ENCODE assay signal across 10 cellular contexts in the genomic region with DNA sequence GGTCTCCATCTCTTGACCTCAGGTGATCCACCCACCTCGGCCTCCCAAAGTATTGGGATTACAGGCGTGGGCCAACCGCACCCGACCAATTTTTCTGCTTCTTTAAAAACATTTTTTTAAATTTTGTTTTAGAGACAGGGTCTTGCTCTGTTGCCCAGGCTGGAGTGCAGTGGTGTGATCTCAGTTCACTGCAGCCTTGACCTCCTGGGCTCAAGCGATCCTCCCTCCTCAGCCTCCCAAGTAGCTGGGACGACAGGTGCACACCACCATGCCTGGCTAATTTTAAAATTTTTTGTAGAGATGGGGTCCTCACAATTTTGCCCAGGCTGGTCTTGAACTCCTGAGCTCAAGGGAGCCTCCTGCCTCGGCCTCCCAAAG. TPM values are rescaled to one million over a fixed set of nuclear protein-coding genes. Genes with fewer than 3 reads are reported as not detected.
DNase-seq lines count a peak whose midpoint lies in the region; ATAC-seq, FAIRE-seq and TF ChIP-seq lines count a peak whose summit lies in the region.
"Not testable (repeated sequence)": the region's sequence is repeated elsewhere in the genome, so short reads cannot be mapped to it uniquely, and the experiment has no call there.
"Had no signal": no experiment of that assay in that cellular context is flagged by ENCODE, and none has a peak within 500 bp of the region (broad histone marks: within the 10 kb centered on the region; RNA-seq: fewer than 3 reads in every experiment).

No MANE protein-coding gene starts in this region.

- H3K4me3 Mint-ChIP-seq in Caco-2 (ENCODE audit: unreplicated experiment) = peak overlapping the region; percentile 75
- H3K4me3 Mint-ChIP-seq in nephron = peak overlapping the region in 2 of 3 experiments; percentile 41 to 53

- H3K36me3 ChIP-seq in Caco-2 (ENCODE audit: control insufficient read depth, insufficient read depth, low read length); HEK293 (ENCODE audit: control insufficient read depth in 2 of 2, insufficient read depth in 1 of 2, low read length in 2 of 2); PC-3 (ENCODE audit: low read depth, low read length); K562 (ENCODE audit: control insufficient read depth, insufficient read depth, low read length): not testable (repeated sequence)

- not testable (repeated sequence) for BruUV-seq in Caco-2 (replicated peaks; lab: Mats Ljungman, UMichigan); PC-3 (replicated peaks; lab: Mats Ljungman, UMichigan); K562 (replicated peaks; lab: Mats Ljungman, UMichigan)

- H3K27me3 ChIP-seq in Caco-2 (replicated peaks; ENCODE audit: control insufficient read depth, insufficient read depth, low read length); K562 (ENCODE audit: control insufficient read depth in 2 of 2, insufficient read depth in 2 of 2, low read length in 2 of 2): not testable (repeated sequence)
- H3K27me3 ChIP-seq in PC-3 (ENCODE audit: low read length) = peaks cover 16% of the 10 kb centered on the region

- not testable (repeated sequence) for H4K20me1 ChIP-seq in PC-3 (ENCODE audit: low read length); K562 (replicated peaks; ENCODE audit: control insufficient read depth, insufficient read depth, low read length)

- H3K4me3 ChIP-seq in Caco-2 (ENCODE audit: low read depth, low read length); HEK293 (ENCODE audit: low read depth, low read length); PC-3 (ENCODE audit: low read length); K562: not testable (repeated sequence)

- in situ Hi-C loops in K562 (cut with MboI) = not testable (repeated sequence)

- H3K4me1 ChIP-seq in Caco-2; HEK293 (ENCODE audit: control insufficient read depth, insufficient read depth, low read length); PC-3 (ENCODE audit: insufficient read depth, low read length): not testable (repeated sequence)
- H3K4me1 ChIP-seq in K562 (replicated peaks in 1 of 2; ENCODE audit: control insufficient read depth in 2 of 2, insufficient read depth in 2 of 2, low read length in 2 of 2) = peaks cover 5 to 50% of the 10 kb centered on the region in 2 experiments

- not testable (repeated sequence) for H3K9ac ChIP-seq in PC-3 (ENCODE audit: low read length); K562 (ENCODE audit: insufficient read depth in 1 of 2, low read depth in 2 of 2, low read length in 2 of 2)

- H3K9me3 Mint-ChIP-seq in Caco-2 (ENCODE audit: unreplicated experiment); nephron: not testable (repeated sequence)

- H3K9me2 ChIP-seq in PC-3 (replicated peaks; ENCODE audit: low read length) = not testable (repeated sequence)

- CTCF ChIA-PET in Caco-2 (lab: Charles Lee) = interaction anchor here (0.6 to 1.0 kb wide), 2 partner anchors 77 to 148 kb away, joined by 3 read pairs; no protein-coding TSS in a partner anchor
- CTCF ChIA-PET in HEK293 (lab: Yijun Ruan, JAX) = interaction anchor here (1.0 kb wide), 1 partner anchor 14 kb away, joined by 3 read pairs; no protein-coding TSS in a partner anchor
- CTCF ChIA-PET in PC-3 (lab: Charles Lee); K562 (lab: Yijun Ruan, JAX; ENCODE audit: low intra/inter-chr PET ratio): not testable (repeated sequence)

- WGBS in K562 (ENCODE audit: insufficient coverage, low coverage, missing lambda C conversion rate) = 63% methylated on average over 6 of the region's 7 CpGs

- TF ChIP-seq POLR2A in K562 (conservative IDR thresholded peaks at IDR 0.05) = not testable (repeated sequence)

- TF ChIP-seq RAD21 in K562 (CRISPR knock-in tag; conservative IDR thresholded peaks at IDR 0.05 in 1 of 2, IDR thresholded peaks at IDR 0.05 in 1 of 2) = not testable (repeated sequence)

- not testable (repeated sequence) for DNase-seq in Caco-2; PC-3; K562 (ENCODE audit: extremely low read depth in 1 of 4, low spot score in 3 of 4)

- not testable (repeated sequence) for H3F3A ChIP-seq in PC-3 (ENCODE audit: low read length, unreplicated experiment)

- not testable (repeated sequence) for TF ChIP-seq CTCF in Caco-2 (IDR thresholded peaks at IDR 0.05; ENCODE audit: insufficient read depth in 1 of 2, low read depth in 1 of 2, low read length in 1 of 2, severe bottlenecking in 1 of 2, unreplicated experiment in 1 of 2); HEK293 (tag by site-specific recombination; IDR thresholded peaks at IDR 0.05); PC-3 (conservative IDR thresholded peaks at IDR 0.05; ENCODE audit: low read depth, low read length); K562 (IDR thresholded peaks at IDR 0.05 in 2 of 3, conservative IDR thresholded peaks at IDR 0.05 in 1 of 3; ENCODE audit: insufficient read depth in 2 of 3, low read depth in 1 of 3, low read length in 3 of 3); nephron (IDR thresholded peaks at IDR 0.05; ENCODE audit: unreplicated experiment in 3 of 3)

- not testable (repeated sequence) for ATAC-seq in PC-3, K562

- H3K9me1 ChIP-seq in K562 (ENCODE audit: control insufficient read depth, insufficient read depth, low read length) = not testable (repeated sequence)

- H3K36me3 Mint-ChIP-seq in Caco-2 (ENCODE audit: insufficient read depth, unreplicated experiment) = peaks cover 13% of the 10 kb centered on the region
- not testable (repeated sequence) for H3K36me3 Mint-ChIP-seq in nephron (ENCODE audit: low read depth)

- not testable (repeated sequence) for H3K9me3 ChIP-seq in Caco-2; HEK293 (ENCODE audit: control insufficient read depth, insufficient read depth, low read depth, low read length); PC-3 (ENCODE audit: low read length); K562 (replicated peaks; ENCODE audit: control insufficient read depth, insufficient read depth, low read depth, low read length)

- not testable (repeated sequence) for H3K27ac ChIP-seq in HEK293 (ENCODE audit: extremely low read depth, low read depth, low read length); PC-3 (ENCODE audit: low read length); K562 (ENCODE audit: extremely low read depth, low read depth, low read length)

- peak overlapping the region; percentile 84 for H3K4me2 ChIP-seq in PC-3 (ENCODE audit: low read length)
- H3K4me2 ChIP-seq in K562 (ENCODE audit: insufficient read depth, low read length) = not testable (repeated sequence)

- FAIRE-seq in K562 (lab: Jason Lieb, UNC) = not testable (repeated sequence)

- POLR2A ChIA-PET in Caco-2 (lab: Charles Lee) (interaction anchor here (0.6 kb wide), 2 partner anchors 60 to 1446 kb away, joined by 6 to 7 read pairs; no protein-coding TSS in a partner anchor), HEK293 (lab: Yijun Ruan, JAX) (interaction anchor here (0.6 kb wide), 1 partner anchor 20 kb away, joined by 6 read pairs; no protein-coding TSS in a partner anchor), K562 (lab: Yijun Ruan, JAX) (interaction anchor here (1.1 to 1.4 kb wide), 4 partner anchors 11 to 67 kb away, joined by 3 to 4 read pairs (median 3); no protein-coding TSS in a partner anchor)
- POLR2A ChIA-PET in PC-3 (lab: Charles Lee; ENCODE audit: unreplicated experiment) = not testable (repeated sequence)

- not testable (repeated sequence) for H2AFZ ChIP-seq in PC-3 (ENCODE audit: low read length); K562 (ENCODE audit: low read depth, low read length)

- not testable (repeated sequence) for H3K27me3 Mint-ChIP-seq in Caco-2 (ENCODE audit: insufficient read depth, unreplicated experiment)
- H3K27me3 Mint-ChIP-seq in nephron (ENCODE audit: low read depth) = peaks cover 45% of the 10 kb centered on the region

- H3K4me1 Mint-ChIP-seq in Caco-2 (ENCODE audit: low read depth, unreplicated experiment); nephron: not testable (repeated sequence)

- not testable (repeated sequence) for H3K27ac Mint-ChIP-seq in Caco-2 (ENCODE audit: unreplicated experiment); nephron

- intact Hi-C loops in Caco-2 (cut with micrococcal nuclease; ENCODE audit: unreplicated experiment); PC-3 (cut with micrococcal nuclease); K562 (cut with micrococcal nuclease): not testable (repeated sequence)

- not testable (repeated sequence) for TF ChIP-seq EP300 in K562 (IDR thresholded peaks at IDR 0.05; ENCODE audit: low read length)

- H3K79me2 ChIP-seq in PC-3 (ENCODE audit: low read length); K562 (ENCODE audit: control insufficient read depth, insufficient read depth, low read length): not testable (repeated sequence)

RNA-seq across cellular contexts. Expression of gene PRTN3, which starts 2.0 kb away (rescaled TPM):
- total RNA-seq in Caco-2 (2022) (0.29 TPM in 1 of 2 replicates, not detected in the other), PC-3 (2014; rRNA removed) (0.29 and 0.40 TPM in 2 replicates), K562 (2014; rRNA removed) (0.14 and 0.69 TPM in 2 replicates), K562 (2014; rRNA removed; fragmentation: Illumina TruSeq; extraction: Trizol) (0.19 TPM in 1 of 2 replicates, not detected in the other), K562 (2015; rRNA removed; fragmentation: Illumina TruSeq; extraction: Trizol) (0.36 and 0.41 TPM in 2 replicates), K562 (2021) (0.60 and 0.86 TPM in 2 replicates)
- total RNA-seq in K562 (2011; cell fraction: chromatin; rRNA removed; ENCODE audit: low replicate concordance) = not detected in 2 replicates
- 0.50 TPM in 1 of 2 replicates, not detected in the other for total RNA-seq in K562 (2011; cell fraction: nucleolus; rRNA removed)
- total RNA-seq in K562 (2011; cell fraction: nucleoplasm; rRNA removed) = 0.37 TPM in 1 of 2 replicates, not detected in the other
- polyA plus RNA-seq in K562 (2011; rRNA removed) (0.60 and 1.4 TPM in 2 replicates), K562 (2014; fragmentation: Illumina TruSeq; extraction: Trizol) (0.25 and 0.43 TPM in 2 replicates), K562 (2014; fragmentation: Nextera tagmentation; extraction: Ambion mirVana) (not detected), K562 (2014; rRNA removed) (0.50 TPM in 1 of 2 replicates, not detected in the other)
- polyA plus RNA-seq in K562 (2011; cell fraction: cytosol; rRNA removed) = 3.3 and 5.8 TPM in 2 replicates
- polyA plus RNA-seq in K562 (2011; cell fraction: nucleus; rRNA removed) = 1.3 and 1.6 TPM in 2 replicates
- 0.55 and 1.3 TPM in 2 replicates for polyA plus RNA-seq in K562 (2012)
- polyA minus RNA-seq in K562 (2011; rRNA and poly(A)+ RNA removed) = not detected in 2 replicates
- polyA minus RNA-seq in K562 (2011; cell fraction: cytosol; rRNA and poly(A)+ RNA removed) = 1.4 TPM in 1 of 2 replicates, not detected in the other
- polyA minus RNA-seq in K562 (2011; cell fraction: nucleus; rRNA and poly(A)+ RNA removed) = not detected in 2 replicates
- total RNA-seq: CD4-positive, alpha-beta T cell; Daoy; HT-29 had no signal

RNA-seq across cellular contexts. Expression of gene ELANE, which starts 9.3 kb away (rescaled TPM):
- total RNA-seq in Caco-2 (2022) = not detected in 2 replicates
- not detected in 2 replicates for total RNA-seq in PC-3 (2014; rRNA removed)
- not detected in 2 replicates for total RNA-seq in K562 (2011; cell fraction: chromatin; rRNA removed; ENCODE audit: low replicate concordance)
- not detected in 2 replicates for total RNA-seq in K562 (2011; cell fraction: nucleolus; rRNA removed)
- total RNA-seq in K562 (2011; cell fraction: nucleoplasm; rRNA removed) = not detected in 2 replicates
- total RNA-seq in K562 (2014; rRNA removed) = 0.37 TPM in 1 of 2 replicates, not detected in the other
- not detected in 2 replicates for total RNA-seq in K562 (2014; rRNA removed; fragmentation: Illumina TruSeq; extraction: Trizol)
- total RNA-seq in K562 (2015; rRNA removed; fragmentation: Illumina TruSeq; extraction: Trizol) = not detected in 2 replicates
- not detected in 2 replicates for total RNA-seq in K562 (2021)
- not detected in 2 replicates for polyA plus RNA-seq in K562 (2011; rRNA removed)
- not detected in 2 replicates for polyA plus RNA-seq in K562 (2011; cell fraction: cytosol; rRNA removed)
- polyA plus RNA-seq in K562 (2011; cell fraction: nucleus; rRNA removed) = not detected in 2 replicates
- not detected in 2 replicates for polyA plus RNA-seq in K562 (2012)
- not detected in 2 replicates for polyA plus RNA-seq in K562 (2014; fragmentation: Illumina TruSeq; extraction: Trizol)
- polyA plus RNA-seq in K562 (2014; fragmentation: Nextera tagmentation; extraction: Ambion mirVana) = not detected
- not detected in 2 replicates for polyA plus RNA-seq in K562 (2014; rRNA removed)
- not detected in 2 replicates for polyA minus RNA-seq in K562 (2011; rRNA and poly(A)+ RNA removed)
- not detected in 2 replicates for polyA minus RNA-seq in K562 (2011; cell fraction: cytosol; rRNA and poly(A)+ RNA removed)
- polyA minus RNA-seq in K562 (2011; cell fraction: nucleus; rRNA and poly(A)+ RNA removed) = not detected in 2 replicates
- total RNA-seq: A172; CD4-positive, alpha-beta T cell; Daoy; H7; HT-29 had no signal

RNA-seq across cellular contexts. Expression of gene AZU1, which starts 15.2 kb away (rescaled TPM):
- total RNA-seq in Caco-2 (2022) (not detected in 2 replicates), PC-3 (2014; rRNA removed) (not detected in 2 replicates), K562 (2014; rRNA removed) (0.33 and 0.73 TPM in 2 replicates), K562 (2014; rRNA removed; fragmentation: Illumina TruSeq; extraction: Trizol) (not detected in 2 replicates), K562 (2015; rRNA removed; fragmentation: Illumina TruSeq; extraction: Trizol) (0.19 and 0.29 TPM in 2 replicates), K562 (2021) (1.4 and 1.7 TPM in 2 replicates)
- 3.4 and 6.7 TPM in 2 replicates for total RNA-seq in K562 (2011; cell fraction: chromatin; rRNA removed; ENCODE audit: low replicate concordance)
- total RNA-seq in K562 (2011; cell fraction: nucleolus; rRNA removed) = 4.3 and 4.6 TPM in 2 replicates
- total RNA-seq in K562 (2011; cell fraction: nucleoplasm; rRNA removed) = 3.1 and 6.0 TPM in 2 replicates
- polyA plus RNA-seq in K562 (2011; rRNA removed) (0.39 and 0.87 TPM in 2 replicates), K562 (2014; fragmentation: Illumina TruSeq; extraction: Trizol) (0.45 and 0.51 TPM in 2 replicates), K562 (2014; fragmentation: Nextera tagmentation; extraction: Ambion mirVana) (not detected), K562 (2014; rRNA removed) (1.9 and 3.3 TPM in 2 replicates)
- 0.60 and 0.94 TPM in 2 replicates for polyA plus RNA-seq in K562 (2011; cell fraction: cytosol; rRNA removed)
- 6.4 and 9.5 TPM in 2 replicates for polyA plus RNA-seq in K562 (2011; cell fraction: nucleus; rRNA removed)
- 1.5 and 9.7 TPM in 2 replicates for polyA plus RNA-seq in K562 (2012)
- polyA minus RNA-seq in K562 (2011; rRNA and poly(A)+ RNA removed) = not detected in 2 replicates
- polyA minus RNA-seq in K562 (2011; cell fraction: cytosol; rRNA and poly(A)+ RNA removed) = 1.1 TPM in 1 of 2 replicates, not detected in the other
- 0.78 and 0.81 TPM in 2 replicates for polyA minus RNA-seq in K562 (2011; cell fraction: nucleus; rRNA and poly(A)+ RNA removed)
- total RNA-seq: A172, Daoy, HT-29 had no signal

RNA-seq across cellular contexts. Expression of gene CFD, which starts 16.7 kb away (rescaled TPM):
- total RNA-seq in Caco-2 (2022) (4.4 and 6.1 TPM in 2 replicates), PC-3 (2014; rRNA removed) (22.4 and 38.0 TPM in 2 replicates), K562 (2014; rRNA removed) (59.4 and 80.2 TPM in 2 replicates), K562 (2014; rRNA removed; fragmentation: Illumina TruSeq; extraction: Trizol) (3.1 TPM in 2 replicates), K562 (2015; rRNA removed; fragmentation: Illumina TruSeq; extraction: Trizol) (7.6 and 9.6 TPM in 2 replicates), K562 (2021) (49.3 and 50.9 TPM in 2 replicates)
- total RNA-seq in K562 (2011; cell fraction: chromatin; rRNA removed; ENCODE audit: low replicate concordance) = 11.2 and 25.3 TPM in 2 replicates
- total RNA-seq in K562 (2011; cell fraction: nucleolus; rRNA removed) = 23.0 and 26.8 TPM in 2 replicates
- total RNA-seq in K562 (2011; cell fraction: nucleoplasm; rRNA removed) = 13.6 and 23.8 TPM in 2 replicates
- polyA plus RNA-seq in K562 (2011; rRNA removed) (8.5 and 12.1 TPM in 2 replicates), K562 (2014; fragmentation: Illumina TruSeq; extraction: Trizol) (2.6 and 3.6 TPM in 2 replicates), K562 (2014; fragmentation: Nextera tagmentation; extraction: Ambion mirVana) (under 1 TPM; 0.52 to 0.63 TPM), K562 (2014; rRNA removed) (52.0 and 54.1 TPM in 2 replicates)
- 26.8 and 158 TPM in 2 replicates for polyA plus RNA-seq in K562 (2011; cell fraction: cytosol; rRNA removed)
- 8.1 and 19.5 TPM in 2 replicates for polyA plus RNA-seq in K562 (2011; cell fraction: nucleus; rRNA removed)
- polyA plus RNA-seq in K562 (2012) = 35.9 and 45.0 TPM in 2 replicates
- polyA minus RNA-seq in K562 (2011; rRNA and poly(A)+ RNA removed) = 1.4 and 2.4 TPM in 2 replicates
- 20.8 and 31.8 TPM in 2 replicates for polyA minus RNA-seq in K562 (2011; cell fraction: cytosol; rRNA and poly(A)+ RNA removed)
- 6.1 and 7.4 TPM in 2 replicates for polyA minus RNA-seq in K562 (2011; cell fraction: nucleus; rRNA and poly(A)+ RNA removed)

RNA-seq across cellular contexts. Expression of gene PLPPR3, which starts 21.0 kb away (rescaled TPM):
- 5.1 and 7.1 TPM in 2 replicates for total RNA-seq in Caco-2 (2022)
- not detected in 2 replicates for total RNA-seq in PC-3 (2014; rRNA removed)
- 6.7 and 37.1 TPM in 2 replicates for total RNA-seq in K562 (2011; cell fraction: chromatin; rRNA removed; ENCODE audit: low replicate concordance)
- 62.2 and 83.4 TPM in 2 replicates for total RNA-seq in K562 (2011; cell fraction: nucleolus; rRNA removed)
- total RNA-seq in K562 (2011; cell fraction: nucleoplasm; rRNA removed) = 28.0 and 30.4 TPM in 2 replicates
- total RNA-seq in K562 (2014; rRNA removed) = 28.6 and 30.5 TPM in 2 replicates
- 1.8 and 2.3 TPM in 2 replicates for total RNA-seq in K562 (2014; rRNA removed; fragmentation: Illumina TruSeq; extraction: Trizol)
- total RNA-seq in K562 (2015; rRNA removed; fragmentation: Illumina TruSeq; extraction: Trizol) = 8.6 and 10.1 TPM in 2 replicates
- 40.4 and 48.2 TPM in 2 replicates for total RNA-seq in K562 (2021)
- 12.8 and 19.0 TPM in 2 replicates for polyA plus RNA-seq in K562 (2011; rRNA removed)
- polyA plus RNA-seq in K562 (2011; cell fraction: cytosol; rRNA removed) = 25.3 and 82.8 TPM in 2 replicates
- polyA plus RNA-seq in K562 (2011; cell fraction: nucleus; rRNA removed) = 24.4 and 43.1 TPM in 2 replicates
- 23.2 and 35.5 TPM in 2 replicates for polyA plus RNA-seq in K562 (2012)
- 2.2 and 7.8 TPM in 2 replicates for polyA plus RNA-seq in K562 (2014; fragmentation: Illumina TruSeq; extraction: Trizol)
- under 1 TPM; 0.01 to 0.08 TPM for polyA plus RNA-seq in K562 (2014; fragmentation: Nextera tagmentation; extraction: Ambion mirVana)
- 19.4 and 21.8 TPM in 2 replicates for polyA plus RNA-seq in K562 (2014; rRNA removed)
- polyA minus RNA-seq in K562 (2011; rRNA and poly(A)+ RNA removed) = 9.9 and 23.4 TPM in 2 replicates
- 46.2 and 51.7 TPM in 2 replicates for polyA minus RNA-seq in K562 (2011; cell fraction: cytosol; rRNA and poly(A)+ RNA removed)
- 7.9 and 8.1 TPM in 2 replicates for polyA minus RNA-seq in K562 (2011; cell fraction: nucleus; rRNA and poly(A)+ RNA removed)
- total RNA-seq: CD4-positive, alpha-beta T cell; HT-29 had no signal
